In the genomic region with DNA sequence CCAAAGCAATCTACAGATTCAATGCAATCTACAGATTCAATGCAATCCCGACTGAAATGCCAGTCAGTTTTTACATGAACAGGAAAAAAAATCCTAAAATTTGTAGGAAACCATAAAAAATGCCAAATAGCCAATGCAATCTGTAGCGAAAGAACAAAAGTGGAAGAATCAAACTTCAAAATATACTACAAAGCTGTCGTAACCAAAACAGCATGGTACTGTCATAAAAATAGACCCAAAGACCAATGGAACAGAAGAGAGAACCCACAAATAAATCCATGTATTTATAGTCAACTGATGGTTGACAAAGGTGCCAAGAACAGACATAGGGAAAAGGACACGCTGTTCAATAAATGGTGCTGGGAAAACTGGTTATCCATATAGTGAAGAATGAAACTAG, we compare ENCODE assay signal across 1 cellular context.
TF ChIP-seq lines count a peak whose summit lies in the region.

No MANE protein-coding gene starts in this region.

TF ChIP-seq in liver, 16 proteins besides CTCF, POLR2A, EP300 and RAD21 (continued from another document):
- TF ChIP-seq FOXA2 (IDR thresholded peaks at IDR 0.05) (no peak), NR2F2 (IDR thresholded peaks at IDR 0.05) (no peak), JUND (IDR thresholded peaks at IDR 0.05) (no peak)
- TF ChIP-seq, protein P1, sequence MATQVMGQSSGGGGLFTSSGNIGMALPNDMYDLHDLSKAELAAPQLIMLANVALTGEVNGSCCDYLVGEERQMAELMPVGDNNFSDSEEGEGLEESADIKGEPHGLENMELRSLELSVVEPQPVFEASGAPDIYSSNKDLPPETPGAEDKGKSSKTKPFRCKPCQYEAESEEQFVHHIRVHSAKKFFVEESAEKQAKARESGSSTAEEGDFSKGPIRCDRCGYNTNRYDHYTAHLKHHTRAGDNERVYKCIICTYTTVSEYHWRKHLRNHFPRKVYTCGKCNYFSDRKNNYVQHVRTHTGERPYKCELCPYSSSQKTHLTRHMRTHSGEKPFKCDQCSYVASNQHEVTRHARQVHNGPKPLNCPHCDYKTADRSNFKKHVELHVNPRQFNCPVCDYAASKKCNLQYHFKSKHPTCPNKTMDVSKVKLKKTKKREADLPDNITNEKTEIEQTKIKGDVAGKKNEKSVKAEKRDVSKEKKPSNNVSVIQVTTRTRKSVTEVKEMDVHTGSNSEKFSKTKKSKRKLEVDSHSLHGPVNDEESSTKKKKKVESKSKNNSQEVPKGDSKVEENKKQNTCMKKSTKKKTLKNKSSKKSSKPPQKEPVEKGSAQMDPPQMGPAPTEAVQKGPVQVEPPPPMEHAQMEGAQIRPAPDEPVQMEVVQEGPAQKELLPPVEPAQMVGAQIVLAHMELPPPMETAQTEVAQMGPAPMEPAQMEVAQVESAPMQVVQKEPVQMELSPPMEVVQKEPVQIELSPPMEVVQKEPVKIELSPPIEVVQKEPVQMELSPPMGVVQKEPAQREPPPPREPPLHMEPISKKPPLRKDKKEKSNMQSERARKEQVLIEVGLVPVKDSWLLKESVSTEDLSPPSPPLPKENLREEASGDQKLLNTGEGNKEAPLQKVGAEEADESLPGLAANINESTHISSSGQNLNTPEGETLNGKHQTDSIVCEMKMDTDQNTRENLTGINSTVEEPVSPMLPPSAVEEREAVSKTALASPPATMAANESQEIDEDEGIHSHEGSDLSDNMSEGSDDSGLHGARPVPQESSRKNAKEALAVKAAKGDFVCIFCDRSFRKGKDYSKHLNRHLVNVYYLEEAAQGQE (IDR thresholded peaks at IDR 0.05) = no peak
- TF ChIP-seq, protein P2, sequence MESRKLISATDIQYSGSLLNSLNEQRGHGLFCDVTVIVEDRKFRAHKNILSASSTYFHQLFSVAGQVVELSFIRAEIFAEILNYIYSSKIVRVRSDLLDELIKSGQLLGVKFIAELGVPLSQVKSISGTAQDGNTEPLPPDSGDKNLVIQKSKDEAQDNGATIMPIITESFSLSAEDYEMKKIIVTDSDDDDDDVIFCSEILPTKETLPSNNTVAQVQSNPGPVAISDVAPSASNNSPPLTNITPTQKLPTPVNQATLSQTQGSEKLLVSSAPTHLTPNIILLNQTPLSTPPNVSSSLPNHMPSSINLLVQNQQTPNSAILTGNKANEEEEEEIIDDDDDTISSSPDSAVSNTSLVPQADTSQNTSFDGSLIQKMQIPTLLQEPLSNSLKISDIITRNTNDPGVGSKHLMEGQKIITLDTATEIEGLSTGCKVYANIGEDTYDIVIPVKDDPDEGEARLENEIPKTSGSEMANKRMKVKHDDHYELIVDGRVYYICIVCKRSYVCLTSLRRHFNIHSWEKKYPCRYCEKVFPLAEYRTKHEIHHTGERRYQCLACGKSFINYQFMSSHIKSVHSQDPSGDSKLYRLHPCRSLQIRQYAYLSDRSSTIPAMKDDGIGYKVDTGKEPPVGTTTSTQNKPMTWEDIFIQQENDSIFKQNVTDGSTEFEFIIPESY (IDR thresholded peaks at IDR 0.05) = no peak
